Comparison of ENCODE assay signal across 17 cellular contexts in genomic region chr5:72459089-72459661, GRCh38. TPM values are rescaled to one million over a fixed set of nuclear protein-coding genes. Genes with fewer than 3 reads are reported as not detected.
A peak's percentile ranks its signal among the peaks of the same experiment; 100 is the strongest.
DNase-seq lines count a peak whose midpoint lies in the region; ATAC-seq and TF ChIP-seq lines count a peak whose summit lies in the region.
"Had no signal": no experiment of that assay in that cellular context is flagged by ENCODE, and none has a peak within 500 bp of the region (broad histone marks: within the 10 kb centered on the region; RNA-seq: fewer than 3 reads in every experiment).

No MANE protein-coding gene starts in this region.

- peak; percentile 56 for ATAC-seq in GM21390 (IDR thresholded peaks at IDR 0.05; ENCODE audit: unreplicated experiment)
- ATAC-seq in GM21717 (IDR thresholded peaks at IDR 0.05; ENCODE audit: unreplicated experiment): no peak
- ATAC-seq: HepG2 had no signal

- peak overlapping the region; percentile 59 to 94 (median 88) for H3K27ac Mint-ChIP-seq in nephron
- H3K27ac Mint-ChIP-seq: HFFc6 had no signal

- H3K4me1 ChIP-seq in ascending aorta: peaks cover under 1 to 9% of the 10 kb centered on the region in 2 donors
- peaks cover 39% of the 10 kb centered on the region for H3K4me1 ChIP-seq in SJCRH30

- H3K36me3 ChIP-seq in ascending aorta: no peaks in the 10 kb centered on the region
- no peaks in the 10 kb centered on the region for H3K36me3 ChIP-seq in SJCRH30

- H3K27ac ChIP-seq in ascending aorta (peak overlapping the region; percentile 27 to 58), SJCRH30 (no peak overlapping the region)

- H3K27me3 ChIP-seq in ascending aorta (no peaks in the 10 kb centered on the region), SJCRH30 (no peaks in the 10 kb centered on the region)

- no peak overlapping the region for H3K4me3 ChIP-seq in ascending aorta
- no peak overlapping the region for H3K4me3 ChIP-seq in SJCRH30

- intact Hi-C loops in ascending aorta (cut with DNase I): no loop called here

- no peaks in the 10 kb centered on the region for H3K36me3 Mint-ChIP-seq in nephron (ENCODE audit: low read depth)

- peak; percentile 45 for DNase-seq in DMS79 (lab: John Stamatoyannopoulos, UW)
- DNase-seq in ascending aorta (ENCODE audit: low spot score in 2 of 2): no peak
- DNase-seq in NCI-H510A (lab: John Stamatoyannopoulos, UW): no peak
- DNase-seq in SJCRH30: no peak
- DNase-seq in activated CD4-positive, alpha-beta T cell treated with anti-CD3 and anti-CD28 coated beads for 48 hours: no peak
- DNase-seq: activated naive CD4-positive, alpha-beta T cell; caudate nucleus; HFFc6; hippocampal formation; NCI-H1105 treated with DMSO at 0.1 percent for 48 hours; posterior cingulate gyrus; SIG-M5; stimulated activated CD4-positive, alpha-beta T cell treated with anti-CD3 and anti-CD28 coated beads, Interleukin-2, amount 100 ng/mL, for 24 hours had no signal

- peaks cover 5% of the 10 kb centered on the region for H3K27me3 Mint-ChIP-seq in nephron (ENCODE audit: low read depth)

- H3K4me3 Mint-ChIP-seq in nephron: peak overlapping the region in 1 of 3 experiments; percentile 8
- H3K4me3 Mint-ChIP-seq: HFFc6 had no signal

- TF ChIP-seq CTCF in ascending aorta (IDR thresholded peaks at IDR 0.05) (no peak), nephron (IDR thresholded peaks at IDR 0.05; ENCODE audit: unreplicated experiment in 3 of 3) (no peak)

- H3K9me3 Mint-ChIP-seq in nephron: no peaks in the 10 kb centered on the region
- H3K9me3 Mint-ChIP-seq: HFFc6 had no signal

- peaks cover 74% of the 10 kb centered on the region for H3K4me1 Mint-ChIP-seq in nephron

- no peaks in the 10 kb centered on the region for H3K9me3 ChIP-seq in ascending aorta
- no peaks in the 10 kb centered on the region for H3K9me3 ChIP-seq in SJCRH30 (replicated peaks)

RNA-seq across cellular contexts. Expression of gene ZNF366, which starts 48.0 kb away (rescaled TPM):
- 7.9 TPM for total RNA-seq in ascending aorta
- 0.12 and 0.25 TPM in 2 replicates for total RNA-seq in SJCRH30 (2014; rRNA removed; shearing (Covaris generic))
- total RNA-seq: HepG2, HFFc6 had no signal
